ENCODE assay signal across 28 cellular contexts in genomic region chr5:126046996-126047395, GRCh38.
"Had no signal": no experiment of that assay in that cellular context is flagged by ENCODE, and none has a peak within 500 bp of the region (broad histone marks: within the 10 kb centered on the region; RNA-seq: fewer than 3 reads in every experiment).

No MANE protein-coding gene starts in this region.

- DNase-seq: activated CD4-positive, alpha-beta memory T cell treated with anti-CD3 and anti-CD28 coated beads for 36 hours; activated CD4-positive, alpha-beta T cell treated with anti-CD3 and anti-CD28 coated beads, Interleukin-2, amount 10 ng/mL, durations not matched to agents 24 days and 14 days; activated CD4-positive, CD25-positive, alpha-beta regulatory T cell treated with anti-CD3 and anti-CD28 coated beads, Interleukin-2, amount 50 U/mL, for 72 hours; activated CD8-positive, alpha-beta memory T cell treated with anti-CD3 and anti-CD28 coated beads, Interleukin-2, amount 50 U/mL, for 4 hours; activated effector memory CD4-positive, alpha-beta T cell treated with anti-CD3 and anti-CD28 coated beads, Interleukin-2, amount 50 U/mL, for 16 hours; activated naive CD4-positive, alpha-beta T cell treated with anti-CD3 and anti-CD28 coated beads for 36 hours; activated naive CD8-positive, alpha-beta T cell treated with anti-CD3 and anti-CD28 coated beads for 36 hours; activated T-cell treated with anti-CD3 and anti-CD28 coated beads, Interleukin-2, amount 50 U/mL, for 1 hour; adrenal gland; aorta; body of pancreas; cortex of kidney; effector memory CD8-positive, alpha-beta T cell; hippocampal formation; kidney; left colon; naive B cell; stimulated activated CD4-positive, alpha-beta T cell treated with anti-CD3 and anti-CD28 coated beads, Interleukin-15, amount 100 ng/mL, for 24 hours; stimulated activated CD4-positive, alpha-beta T cell treated with anti-CD3 and anti-CD28 coated beads, Interleukin-2, amount 100 ng/mL, for 24 hours; stimulated activated naive CD4-positive, alpha-beta T cell; T-helper 17 cell; T1000; tibial artery; WERI-Rb-1 had no signal

- H3K27me3 ChIP-seq: adrenal gland, body of pancreas, cardiac muscle cell, gastroesophageal sphincter, right atrium auricular region, suprapubic skin, tibial artery had no signal

- H3K36me3 ChIP-seq: adrenal gland, cardiac muscle cell, gastroesophageal sphincter, right atrium auricular region, suprapubic skin, tibial artery, WERI-Rb-1 had no signal

- H3K4me1 ChIP-seq: suprapubic skin, tibial artery had no signal

- H3K27ac ChIP-seq: adrenal gland, body of pancreas, cardiac muscle cell, gastroesophageal sphincter, right atrium auricular region, suprapubic skin, tibial artery, WERI-Rb-1 had no signal

- H3K9me3 ChIP-seq: adrenal gland, body of pancreas, gastroesophageal sphincter, right atrium auricular region, suprapubic skin, tibial artery had no signal

- H3K4me3 ChIP-seq: adrenal gland, body of pancreas, cardiac muscle cell, gastroesophageal sphincter, right atrium auricular region, suprapubic skin, tibial artery had no signal

- ATAC-seq: body of pancreas; effector memory CD8-positive, alpha-beta T cell; gastroesophageal sphincter; left colon; T-helper 17 cell had no signal
